ENCODE assay signal across 16 cellular contexts in genomic region chr3:119558528-119559339, GRCh38. TPM values are rescaled to one million over a fixed set of nuclear protein-coding genes. Genes with fewer than 3 reads are reported as not detected.
DNase-seq lines count a peak whose midpoint lies in the region; ATAC-seq and TF ChIP-seq lines count a peak whose summit lies in the region.
"Had no signal": no experiment of that assay in that cellular context is flagged by ENCODE, and none has a peak within 500 bp of the region (broad histone marks: within the 10 kb centered on the region; RNA-seq: fewer than 3 reads in every experiment).

No MANE protein-coding gene starts in this region.

- peak overlapping the region; percentile 6 for H3K27ac ChIP-seq in OCI-LY1 (ENCODE audit: low read depth, low read length, poor library complexity, severe bottlenecking)
- H3K27ac ChIP-seq in body of pancreas: no peak overlapping the region
- no peak overlapping the region for H3K27ac ChIP-seq in MM.1S (ENCODE audit: low read length)
- H3K27ac ChIP-seq in PC-9: no peak overlapping the region
- H3K27ac ChIP-seq: brain microvascular endothelial cell had no signal

- no peak for DNase-seq in activated CD8-positive, alpha-beta memory T cell treated with anti-CD3 and anti-CD28 coated beads, Interleukin-2, amount 10 ng/mL, durations not matched to agents 7 days and 5 days
- DNase-seq in activated CD8-positive, alpha-beta memory T cell treated with anti-CD3 and anti-CD28 coated beads for 24 hours: no peak
- DNase-seq in activated naive CD8-positive, alpha-beta T cell treated with anti-CD3 and anti-CD28 coated beads, Interleukin-2, amount 10 ng/mL, durations not matched to agents 7 days and 5 days: no peak
- DNase-seq in stimulated activated naive CD8-positive, alpha-beta T cell treated with anti-CD3 and anti-CD28 coated beads, Interleukin-15, amount 100 ng/mL, for 72 hours: no peak
- DNase-seq in body of pancreas: no peak
- no peak for DNase-seq in MM.1S
- no peak for DNase-seq in PC-9

- H2AFZ ChIP-seq in OCI-LY1 (ENCODE audit: low read length) (no peak overlapping the region), MM.1S (ENCODE audit: low read length) (no peak overlapping the region), PC-9 (no peak overlapping the region)

- H3K4me2 ChIP-seq in OCI-LY1 (ENCODE audit: low read length) (peak overlapping the region; percentile 49), MM.1S (ENCODE audit: low read depth, low read length) (no peak overlapping the region), PC-9 (no peak overlapping the region)

- TF ChIP-seq POLR2A in body of pancreas (IDR thresholded peaks at IDR 0.05): no peak

- 79 to 80% methylated on average over 10 of the region's 10 CpGs for WGBS in body of pancreas, 2 donors

- no peak for ATAC-seq in activated CD8-positive, alpha-beta memory T cell treated with anti-CD3 and anti-CD28 coated beads, Interleukin-2, amount 10 ng/mL, durations not matched to agents 7 days and 5 days
- ATAC-seq in activated naive CD8-positive, alpha-beta T cell treated with anti-CD3 and anti-CD28 coated beads, Interleukin-2, amount 10 ng/mL, durations not matched to agents 7 days and 5 days (ENCODE audit: low read depth): no peak
- ATAC-seq in stimulated activated naive CD8-positive, alpha-beta T cell treated with anti-CD3 and anti-CD28 coated beads, Interleukin-15, amount 100 ng/mL, for 72 hours: no peak
- no peak for ATAC-seq in body of pancreas

- H3K27me3 ChIP-seq in OCI-LY1 (ENCODE audit: insufficient read depth, low read length) (no peaks in the 10 kb centered on the region), body of pancreas (no peaks in the 10 kb centered on the region), MM.1S (replicated peaks; ENCODE audit: insufficient read depth, low read length) (no peaks in the 10 kb centered on the region), PC-9 (ENCODE audit: insufficient read depth, low read depth) (no peaks in the 10 kb centered on the region)
- H3K27me3 ChIP-seq: brain microvascular endothelial cell had no signal

- no TSS peak for BruUV-seq in PC-9 (replicated peaks; lab: Mats Ljungman, UMichigan)

- CTCF ChIA-PET in activated CD8-positive, alpha-beta memory T cell treated with anti-CD3 and anti-CD28 coated beads, Interleukin-2, amount 10 ng/mL, durations not matched to agents 7 days and 5 days (lab: Charles Lee): interaction anchor here (0.7 to 2.2 kb wide), 13 partner anchors 11 to 122 kb away, joined by 3 to 14 read pairs (median 5); partner anchors contain the start of genes ADPRH, TIMMDC1 and TMEM39A
- CTCF ChIA-PET in PC-9 (lab: Charles Lee): no interaction called here

- peak overlapping the region; percentile 80 for H3K27ac Mint-ChIP-seq in activated CD8-positive, alpha-beta memory T cell treated with anti-CD3 and anti-CD28 coated beads, Interleukin-2, amount 10 ng/mL, durations not matched to agents 7 days and 5 days
- H3K27ac Mint-ChIP-seq in activated naive CD8-positive, alpha-beta T cell treated with anti-CD3 and anti-CD28 coated beads, Interleukin-2, amount 10 ng/mL, durations not matched to agents 7 days and 5 days: peak overlapping the region; percentile 85
- H3K27ac Mint-ChIP-seq in stimulated activated naive CD8-positive, alpha-beta T cell treated with anti-CD3 and anti-CD28 coated beads, Interleukin-15, amount 100 ng/mL, for 72 hours: peak overlapping the region in 1 of 2 donors; percentile 38

- POLR2A ChIA-PET in activated naive CD8-positive, alpha-beta T cell treated with anti-CD3 and anti-CD28 coated beads, Interleukin-2, amount 10 ng/mL, durations not matched to agents 7 days and 5 days (lab: Charles Lee): interaction anchor here (0.7 to 5.8 kb wide), 8 partner anchors 21 to 536 kb away, joined by 3 to 41 read pairs (median 6); partner anchors contain the start of genes ADPRH, B4GALT4, COX17 and GSK3B
- POLR2A ChIA-PET in PC-9 (lab: Charles Lee; ENCODE audit: unreplicated experiment): no interaction called here

- peak overlapping the region; percentile 49 for H3K9ac ChIP-seq in OCI-LY1 (ENCODE audit: low read length)
- H3K9ac ChIP-seq in MM.1S (ENCODE audit: low read length): no peak overlapping the region

- peak overlapping the region; percentile 81 for H3K4me3 Mint-ChIP-seq in activated CD8-positive, alpha-beta memory T cell treated with anti-CD3 and anti-CD28 coated beads, Interleukin-2, amount 10 ng/mL, durations not matched to agents 7 days and 5 days
- peak overlapping the region; percentile 83 for H3K4me3 Mint-ChIP-seq in activated naive CD8-positive, alpha-beta T cell treated with anti-CD3 and anti-CD28 coated beads, Interleukin-2, amount 10 ng/mL, durations not matched to agents 7 days and 5 days
- H3K4me3 Mint-ChIP-seq in stimulated activated naive CD8-positive, alpha-beta T cell treated with anti-CD3 and anti-CD28 coated beads, Interleukin-15, amount 100 ng/mL, for 72 hours: peak overlapping the region; percentile 58 to 74
- H3K4me3 Mint-ChIP-seq: natural killer cell had no signal

- H3K9me2 ChIP-seq in OCI-LY1 (ENCODE audit: low read depth, low read length): no peaks in the 10 kb centered on the region
- H3K9me2 ChIP-seq in MM.1S (replicated peaks; ENCODE audit: insufficient read depth, low read length): no peaks in the 10 kb centered on the region
- no peaks in the 10 kb centered on the region for H3K9me2 ChIP-seq in PC-9 (ENCODE audit: insufficient read depth)

- H4K20me1 ChIP-seq in OCI-LY1 (ENCODE audit: insufficient read depth, low read length) (no peaks in the 10 kb centered on the region), MM.1S (ENCODE audit: insufficient read depth, low read length) (no peaks in the 10 kb centered on the region), PC-9 (ENCODE audit: insufficient read depth) (no peaks in the 10 kb centered on the region)

- no peaks in the 10 kb centered on the region for H3K27me3 Mint-ChIP-seq in activated CD8-positive, alpha-beta memory T cell treated with anti-CD3 and anti-CD28 coated beads, Interleukin-2, amount 10 ng/mL, durations not matched to agents 7 days and 5 days
- no peaks in the 10 kb centered on the region for H3K27me3 Mint-ChIP-seq in activated naive CD8-positive, alpha-beta T cell treated with anti-CD3 and anti-CD28 coated beads, Interleukin-2, amount 10 ng/mL, durations not matched to agents 7 days and 5 days
- peaks cover 17% of the 10 kb centered on the region for H3K27me3 Mint-ChIP-seq in stimulated activated naive CD8-positive, alpha-beta T cell treated with anti-CD3 and anti-CD28 coated beads, Interleukin-15, amount 100 ng/mL, for 72 hours

- H3K36me3 ChIP-seq in OCI-LY1 (ENCODE audit: insufficient read depth, low read length) (0 out of 2 replicates have a peak, but pooled peaks cover 6% of the 10 kb centered on the region), body of pancreas (replicated peaks in 1 of 2; ENCODE audit: insufficient read depth in 1 of 2, low read depth in 2 of 2) (no peaks in the 10 kb centered on the region), MM.1S (replicated peaks; ENCODE audit: insufficient read depth, low read length) (no peaks in the 10 kb centered on the region), PC-9 (ENCODE audit: low read depth) (no peaks in the 10 kb centered on the region)
- H3K36me3 ChIP-seq: brain microvascular endothelial cell had no signal

- H3F3A ChIP-seq in OCI-LY1 (ENCODE audit: insufficient read depth, low read length) (no peaks in the 10 kb centered on the region), MM.1S (ENCODE audit: insufficient read depth, low read length) (no peaks in the 10 kb centered on the region), PC-9 (ENCODE audit: insufficient read depth, low read depth) (no peaks in the 10 kb centered on the region)

- H3K79me2 ChIP-seq in OCI-LY1 (ENCODE audit: insufficient read depth, low read length) (no peaks in the 10 kb centered on the region), MM.1S (ENCODE audit: low read length) (no peaks in the 10 kb centered on the region), PC-9 (ENCODE audit: low read depth) (no peaks in the 10 kb centered on the region)

- H3K36me3 Mint-ChIP-seq in activated CD8-positive, alpha-beta memory T cell treated with anti-CD3 and anti-CD28 coated beads, Interleukin-2, amount 10 ng/mL, durations not matched to agents 7 days and 5 days: peaks cover 38% of the 10 kb centered on the region
- H3K36me3 Mint-ChIP-seq in activated naive CD8-positive, alpha-beta T cell treated with anti-CD3 and anti-CD28 coated beads, Interleukin-2, amount 10 ng/mL, durations not matched to agents 7 days and 5 days: peaks cover 37% of the 10 kb centered on the region
- H3K36me3 Mint-ChIP-seq: activated naive CD4-positive, alpha-beta T cell treated with anti-CD3 and anti-CD28 coated beads, Interleukin-2, amount 50 U/mL, for 72 hours; natural killer cell had no signal

- H3K9me3 ChIP-seq in OCI-LY1 (ENCODE audit: low read length): no peaks in the 10 kb centered on the region
- H3K9me3 ChIP-seq in body of pancreas: no peaks in the 10 kb centered on the region
- no peaks in the 10 kb centered on the region for H3K9me3 ChIP-seq in MM.1S (replicated peaks; ENCODE audit: insufficient read depth, low read length)
- no peaks in the 10 kb centered on the region for H3K9me3 ChIP-seq in PC-9 (ENCODE audit: insufficient read depth, low read depth)
- H3K9me3 ChIP-seq: A549 had no signal

- H3K9me3 Mint-ChIP-seq in activated CD8-positive, alpha-beta memory T cell treated with anti-CD3 and anti-CD28 coated beads, Interleukin-2, amount 10 ng/mL, durations not matched to agents 7 days and 5 days (ENCODE audit: low read depth): no peaks in the 10 kb centered on the region
- peaks cover 1% of the 10 kb centered on the region for H3K9me3 Mint-ChIP-seq in activated naive CD8-positive, alpha-beta T cell treated with anti-CD3 and anti-CD28 coated beads, Interleukin-2, amount 10 ng/mL, durations not matched to agents 7 days and 5 days
- H3K9me3 Mint-ChIP-seq in stimulated activated naive CD8-positive, alpha-beta T cell treated with anti-CD3 and anti-CD28 coated beads, Interleukin-15, amount 100 ng/mL, for 72 hours: no peaks in the 10 kb centered on the region
- H3K9me3 Mint-ChIP-seq: activated naive CD4-positive, alpha-beta T cell treated with anti-CD3 and anti-CD28 coated beads, Interleukin-2, amount 50 U/mL, for 72 hours; natural killer cell had no signal

- peaks cover 75% of the 10 kb centered on the region for H3K4me1 Mint-ChIP-seq in activated CD8-positive, alpha-beta memory T cell treated with anti-CD3 and anti-CD28 coated beads, Interleukin-2, amount 10 ng/mL, durations not matched to agents 7 days and 5 days
- H3K4me1 Mint-ChIP-seq in activated naive CD8-positive, alpha-beta T cell treated with anti-CD3 and anti-CD28 coated beads, Interleukin-2, amount 10 ng/mL, durations not matched to agents 7 days and 5 days: peaks cover 52% of the 10 kb centered on the region
- peaks cover 72% of the 10 kb centered on the region for H3K4me1 Mint-ChIP-seq in stimulated activated naive CD8-positive, alpha-beta T cell treated with anti-CD3 and anti-CD28 coated beads, Interleukin-15, amount 100 ng/mL, for 72 hours

- H3K4me1 ChIP-seq in OCI-LY1 (ENCODE audit: insufficient read depth, low read length, severe bottlenecking) (peaks cover 41% of the 10 kb centered on the region), body of pancreas (no peaks in the 10 kb centered on the region), MM.1S (ENCODE audit: low read length) (peaks cover 7% of the 10 kb centered on the region), PC-9 (replicated peaks; ENCODE audit: insufficient read depth) (no peaks in the 10 kb centered on the region)

- H3K4me3 ChIP-seq in OCI-LY1 (ENCODE audit: low read depth, low read length, poor library complexity, severe bottlenecking): peak overlapping the region; percentile 53
- H3K4me3 ChIP-seq in body of pancreas: no peak overlapping the region
- H3K4me3 ChIP-seq in MM.1S (ENCODE audit: low read length): no peak overlapping the region
- no peak overlapping the region for H3K4me3 ChIP-seq in PC-9
- H3K4me3 ChIP-seq: A549 had no signal

- intact Hi-C loops in body of pancreas (cut with DNase I) (no loop called here), PC-9 (cut with micrococcal nuclease; ENCODE audit: unreplicated experiment) (loop anchor here (1.0 kb wide), 1 partner anchor 674 kb away; no protein-coding TSS in a partner anchor)

- no peak for TF ChIP-seq CTCF in OCI-LY1 (IDR thresholded peaks at IDR 0.05; ENCODE audit: low read length)
- no peak for TF ChIP-seq CTCF in body of pancreas (IDR thresholded peaks at IDR 0.05)
- TF ChIP-seq CTCF in MM.1S (IDR thresholded peaks at IDR 0.05; ENCODE audit: low read length): no peak
- TF ChIP-seq CTCF in PC-9 (conservative IDR thresholded peaks at IDR 0.05): no peak

RNA-seq across cellular contexts. Expression of gene CD80, which starts 0.7 kb away (rescaled TPM):
- 10 to 100 TPM; 22.5 to 47.0 TPM for total RNA-seq in activated CD8-positive, alpha-beta memory T cell treated with anti-CD3 and anti-CD28 coated beads, Interleukin-2, amount 10 ng/mL, durations not matched to agents 7 days and 5 days
- total RNA-seq in activated naive CD8-positive, alpha-beta T cell treated with anti-CD3 and anti-CD28 coated beads, Interleukin-2, amount 10 ng/mL, durations not matched to agents 7 days and 5 days: 10 to 100 TPM; 11.6 to 15.2 TPM
- total RNA-seq in body of pancreas (under 1 TPM in 1 of 2 donors, not detected in 1; 0.26 TPM), PC-9 (2021) (not detected in 2 replicates)
- total RNA-seq: epithelial cell of proximal tubule, frontal cortex, H4 had no signal

RNA-seq across cellular contexts. Expression of gene ADPRH, which starts 20.6 kb away (rescaled TPM):
- 10 to 100 TPM in 1 of 2 experiments, 1 to 10 TPM in 1; 6.1 to 19.3 TPM for total RNA-seq in activated CD8-positive, alpha-beta memory T cell treated with anti-CD3 and anti-CD28 coated beads, Interleukin-2, amount 10 ng/mL, durations not matched to agents 7 days and 5 days
- 1 to 10 TPM; 4.5 to 5.9 TPM for total RNA-seq in activated naive CD8-positive, alpha-beta T cell treated with anti-CD3 and anti-CD28 coated beads, Interleukin-2, amount 10 ng/mL, durations not matched to agents 7 days and 5 days
- 1 to 10 TPM; 3.0 to 6.5 TPM for total RNA-seq in body of pancreas
- 1.4 and 1.6 TPM in 2 replicates for total RNA-seq in PC-9 (2021)
- total RNA-seq: H4 had no signal

RNA-seq across cellular contexts. Expression of gene PLA1A, which starts 39.0 kb away (rescaled TPM):
- under 1 TPM in 1 of 2 experiments, not detected in 1; 0.68 TPM for total RNA-seq in activated CD8-positive, alpha-beta memory T cell treated with anti-CD3 and anti-CD28 coated beads, Interleukin-2, amount 10 ng/mL, durations not matched to agents 7 days and 5 days
- under 1 TPM in 1 of 2 experiments, not detected in 1; 0.19 TPM for total RNA-seq in activated naive CD8-positive, alpha-beta T cell treated with anti-CD3 and anti-CD28 coated beads, Interleukin-2, amount 10 ng/mL, durations not matched to agents 7 days and 5 days
- total RNA-seq in body of pancreas: 1 to 10 TPM in 1 of 2 donors, not detected in 1; 4.4 TPM
- not detected in 2 replicates for total RNA-seq in PC-9 (2021)
- total RNA-seq: skeletal muscle tissue had no signal

Comparison
In these comparisons a context has a peak if more than half of its experiments do, and no peak if none do; other contexts are left out.
1. RNA of gene CD80, which starts 0.7 kb away (total RNA-seq): 22.5 to 47.0 TPM in activated CD8-positive, alpha-beta memory T cell treated with anti-CD3 and anti-CD28 coated beads, Interleukin-2, amount 10 ng/mL, durations not matched to agents 7 days and 5 days and 11.6 to 15.2 TPM in activated naive CD8-positive, alpha-beta T cell treated with anti-CD3 and anti-CD28 coated beads, Interleukin-2, amount 10 ng/mL, durations not matched to agents 7 days and 5 days; 0.26 TPM in body of pancreas and not detected in PC-9; every median in the first group is over 4 times any median in the second.
2. Peak in every context shown above with its lines, with median percentiles within 50 percentile points of each other: H3K4me3 Mint-ChIP-seq.